ENCODE assay signal across 9 cellular contexts in genomic region chr19:15161028-15161984, GRCh38. TPM values are rescaled to one million over a fixed set of nuclear protein-coding genes. Genes with fewer than 3 reads are reported as not detected.
DNase-seq lines count a peak whose midpoint lies in the region; ATAC-seq, FAIRE-seq and TF ChIP-seq lines count a peak whose summit lies in the region.
"Had no signal": no experiment of that assay in that cellular context is flagged by ENCODE, and none has a peak within 500 bp of the region (broad histone marks: within the 10 kb centered on the region; RNA-seq: fewer than 3 reads in every experiment).

No MANE protein-coding gene starts in this region.

- no peaks in the 10 kb centered on the region for H3K27me3 ChIP-seq in dorsolateral prefrontal cortex

- no peak overlapping the region for H3K27ac ChIP-seq in dorsolateral prefrontal cortex

- peaks cover 0 to 14% of the 10 kb centered on the region in 2 donors for H3K36me3 Mint-ChIP-seq in activated naive CD4-positive, alpha-beta T cell treated with anti-CD3 and anti-CD28 coated beads, Interleukin-2, amount 50 U/mL, for 72 hours

- peak; percentile 45 for TF ChIP-seq CTCF in GM13976 (IDR thresholded peaks at IDR 0.05; ENCODE audit: borderline replicate concordance, control extremely low read depth, extremely low read depth, insufficient read depth, missing control alignments)
- peak; percentile 30 for TF ChIP-seq CTCF in fibroblast of mammary gland (conservative IDR thresholded peaks at IDR 0.05; ENCODE audit: control insufficient read depth, insufficient read depth, low read depth, low read length)
- TF ChIP-seq CTCF in dorsolateral prefrontal cortex (IDR thresholded peaks at IDR 0.05 in 54 of 56, conservative IDR thresholded peaks at IDR 0.05 in 2 of 56; ENCODE audit: low read depth in 1 of 56, partially characterized antibody in 56 of 56) = no peak

- no peak overlapping the region for H3K4me3 ChIP-seq in fibroblast of mammary gland (ENCODE audit: control insufficient read depth, low read depth, low read length)
- H3K4me3 ChIP-seq in dorsolateral prefrontal cortex = no peak overlapping the region

- DNase-seq in AG08396 (ENCODE audit: low spot score) (peak; percentile 64), GM13976 (ENCODE audit: low spot score) (peak; percentile 78), NCI-H69 (lab: John Stamatoyannopoulos, UW) (peak; percentile 68), fibroblast of mammary gland (ENCODE audit: low read depth) (peak; percentile 25), dorsolateral prefrontal cortex (no peak), GM12892 (ENCODE audit: insufficient read length) (no peak)
- no peak for DNase-seq in activated naive CD4-positive, alpha-beta T cell treated with anti-CD3 and anti-CD28 coated beads, Interleukin-2, amount 50 U/mL, for 72 hours (ENCODE audit: low spot score in 2 of 2)
- DNase-seq: stimulated activated naive CD8-positive, alpha-beta T cell treated with anti-CD3 and anti-CD28 coated beads, Interleukin-15, Interleukin-2, amounts not matched to agents 100 U/mL and 50 U/mL, for 24 hours had no signal

- no peak for FAIRE-seq in GM12892 (lab: Jason Lieb, UNC)

- peaks cover 4 to 9% of the 10 kb centered on the region in 2 donors for H3K9me3 Mint-ChIP-seq in activated naive CD4-positive, alpha-beta T cell treated with anti-CD3 and anti-CD28 coated beads, Interleukin-2, amount 50 U/mL, for 72 hours

- in situ Hi-C loops in GM13976 (cut with MboI; ENCODE audit: low sequenced_read_pairs, unreplicated experiment) = loop anchor here (10.0 kb wide), 1 partner anchor 393 kb away; no protein-coding TSS in a partner anchor

- intact Hi-C loops in dorsolateral prefrontal cortex (cut with DNase I) = no loop called here

- no peak for ATAC-seq in GM21737 (IDR thresholded peaks at IDR 0.05; ENCODE audit: unreplicated experiment)
- ATAC-seq in activated naive CD4-positive, alpha-beta T cell treated with anti-CD3 and anti-CD28 coated beads, Interleukin-2, amount 50 U/mL, for 72 hours = no peak
- ATAC-seq: stimulated activated naive CD8-positive, alpha-beta T cell treated with anti-CD3 and anti-CD28 coated beads, Interleukin-15, Interleukin-2, amounts not matched to agents 100 U/mL and 50 U/mL, for 24 hours had no signal

- H3K27ac Mint-ChIP-seq in activated naive CD4-positive, alpha-beta T cell treated with anti-CD3 and anti-CD28 coated beads, Interleukin-2, amount 50 U/mL, for 72 hours = no peak overlapping the region

- TF ChIP-seq POLR2A in GM12892 (IDR thresholded peaks at IDR 0.05; ENCODE audit: low read depth, low read length) = no peak

RNA-seq across cellular contexts. Expression of gene NOTCH3, which starts 39.5 kb away (rescaled TPM):
- 10 to 100 TPM in 119 of 120 experiments, 1 to 10 TPM in 1; 9.9 to 79.9 (median 27.6) TPM for total RNA-seq in dorsolateral prefrontal cortex
- total RNA-seq in activated naive CD4-positive, alpha-beta T cell treated with anti-CD3 and anti-CD28 coated beads, Interleukin-2, amount 50 U/mL, for 72 hours = under 1 TPM in 1 of 2 donors, not detected in 1; 0.07 TPM
- polyA plus RNA-seq in GM12892 (2012; ENCODE audit: missing spikeins) = not detected

RNA-seq across cellular contexts. Expression of gene SYDE1, which starts 54.1 kb away (rescaled TPM):
- total RNA-seq in dorsolateral prefrontal cortex = 10 to 100 TPM in 20 of 120 experiments, 1 to 10 TPM in 100; 3.5 to 31.7 (median 6.9) TPM
- total RNA-seq in activated naive CD4-positive, alpha-beta T cell treated with anti-CD3 and anti-CD28 coated beads, Interleukin-2, amount 50 U/mL, for 72 hours = 1 to 10 TPM; 1.9 to 3.9 TPM
- polyA plus RNA-seq in GM12892 (2012; ENCODE audit: missing spikeins) = not detected

Comparison
In these comparisons a context has a peak if more than half of its experiments do, and no peak if none do; other contexts are left out.
1. DNase-seq: peak in AG08396 (single experiment), GM13976 (single experiment), NCI-H69 (single experiment) and fibroblast of mammary gland (single experiment); none in dorsolateral prefrontal cortex (0 of 10), activated naive CD4-positive, alpha-beta T cell treated with anti-CD3 and anti-CD28 coated beads, Interleukin-2, amount 50 U/mL, for 72 hours (0 of 2) and GM12892 (single experiment).
2. CTCF ChIP-seq: peak in GM13976 (single experiment) and fibroblast of mammary gland (single experiment); none in dorsolateral prefrontal cortex (0 of 56).
3. RNA of gene NOTCH3, which starts 39.5 kb away (total RNA-seq): 9.9 to 79.9 TPM in dorsolateral prefrontal cortex; 0.07 TPM in activated naive CD4-positive, alpha-beta T cell treated with anti-CD3 and anti-CD28 coated beads, Interleukin-2, amount 50 U/mL, for 72 hours; every median in the first group is over 10 times any median in the second.